Comparison of ENCODE assay signal across 21 cellular contexts in the genomic region with DNA sequence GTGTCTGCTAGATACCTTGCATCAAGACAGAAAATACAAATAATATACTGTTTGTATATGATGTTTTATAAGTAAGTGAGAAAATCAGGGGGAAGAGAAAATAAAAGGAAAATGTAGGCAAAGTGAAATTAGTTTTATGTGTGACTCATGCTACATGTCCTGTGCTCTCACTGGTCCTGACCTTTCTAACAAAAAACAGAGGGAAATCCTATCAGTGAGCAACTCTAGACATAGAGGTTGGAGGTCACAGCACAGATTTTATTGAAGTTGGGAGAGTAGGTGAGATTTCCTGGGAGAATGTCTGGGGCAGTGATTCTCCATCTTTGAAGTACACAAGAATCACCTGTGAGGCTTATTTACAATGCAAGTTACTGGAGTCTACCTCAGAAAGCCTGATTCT.
"Had no signal": no experiment of that assay in that cellular context is flagged by ENCODE, and none has a peak within 500 bp of the region (broad histone marks: within the 10 kb centered on the region; RNA-seq: fewer than 3 reads in every experiment).

No MANE protein-coding gene starts in this region.

- H3K27me3 ChIP-seq: breast epithelium, sigmoid colon had no signal

- H3K36me3 ChIP-seq: breast epithelium had no signal

- H3K9ac ChIP-seq: parathyroid adenoma had no signal

- H3K4me2 ChIP-seq: smooth muscle cell had no signal

- H3K4me1 ChIP-seq: breast epithelium, parathyroid adenoma, psoas muscle, sigmoid colon had no signal

- H3K9me3 ChIP-seq: psoas muscle, sigmoid colon, thoracic aorta had no signal

- H3K27ac ChIP-seq: breast epithelium, parathyroid adenoma, psoas muscle, sigmoid colon, thoracic aorta had no signal

- FAIRE-seq: endometrium had no signal

- DNase-seq: activated CD4-positive, alpha-beta T cell treated with anti-CD3 and anti-CD28 coated beads for 4 hours; activated CD4-positive, alpha-beta T cell treated with anti-CD3 and anti-CD28 coated beads, Interleukin-2, amount 50 U/mL, for 4 hours; activated effector memory CD4-positive, alpha-beta T cell treated with anti-CD3 and anti-CD28 coated beads, Interleukin-2, amount 50 U/mL, for 16 hours; activated naive CD4-positive, alpha-beta T cell treated with anti-CD3 and anti-CD28 coated beads for 36 hours; activated T-cell treated with anti-CD3 and anti-CD28 coated beads for 4 hours; activated T-cell treated with anti-CD3 and anti-CD28 coated beads, Interleukin-2, amount 50 U/mL, for 72 hours; central memory CD4-positive, alpha-beta T cell; effector CD8-positive, alpha-beta T cell; head of caudate nucleus; hippocampal formation; naive thymus-derived CD8-positive, alpha-beta T cell; nucleus accumbens; psoas muscle; sigmoid colon; stimulated activated CD4-positive, alpha-beta T cell treated with anti-CD3 and anti-CD28 coated beads, Interleukin-1b, Interleukin-23, amount 100 ng/mL, for 48 hours; stimulated activated naive B cell treated with anti-CD40 and anti-IgM and Interleukin-4, amounts not matched to agents 10 μg/mL and 1 μg/mL and 100 μg/mL, for 72 hours had no signal

- H2AFZ ChIP-seq: parathyroid adenoma had no signal

- H3K4me3 ChIP-seq: breast epithelium, psoas muscle, sigmoid colon, smooth muscle cell, thoracic aorta had no signal

- H3K79me2 ChIP-seq: parathyroid adenoma had no signal
